In the genomic region with DNA sequence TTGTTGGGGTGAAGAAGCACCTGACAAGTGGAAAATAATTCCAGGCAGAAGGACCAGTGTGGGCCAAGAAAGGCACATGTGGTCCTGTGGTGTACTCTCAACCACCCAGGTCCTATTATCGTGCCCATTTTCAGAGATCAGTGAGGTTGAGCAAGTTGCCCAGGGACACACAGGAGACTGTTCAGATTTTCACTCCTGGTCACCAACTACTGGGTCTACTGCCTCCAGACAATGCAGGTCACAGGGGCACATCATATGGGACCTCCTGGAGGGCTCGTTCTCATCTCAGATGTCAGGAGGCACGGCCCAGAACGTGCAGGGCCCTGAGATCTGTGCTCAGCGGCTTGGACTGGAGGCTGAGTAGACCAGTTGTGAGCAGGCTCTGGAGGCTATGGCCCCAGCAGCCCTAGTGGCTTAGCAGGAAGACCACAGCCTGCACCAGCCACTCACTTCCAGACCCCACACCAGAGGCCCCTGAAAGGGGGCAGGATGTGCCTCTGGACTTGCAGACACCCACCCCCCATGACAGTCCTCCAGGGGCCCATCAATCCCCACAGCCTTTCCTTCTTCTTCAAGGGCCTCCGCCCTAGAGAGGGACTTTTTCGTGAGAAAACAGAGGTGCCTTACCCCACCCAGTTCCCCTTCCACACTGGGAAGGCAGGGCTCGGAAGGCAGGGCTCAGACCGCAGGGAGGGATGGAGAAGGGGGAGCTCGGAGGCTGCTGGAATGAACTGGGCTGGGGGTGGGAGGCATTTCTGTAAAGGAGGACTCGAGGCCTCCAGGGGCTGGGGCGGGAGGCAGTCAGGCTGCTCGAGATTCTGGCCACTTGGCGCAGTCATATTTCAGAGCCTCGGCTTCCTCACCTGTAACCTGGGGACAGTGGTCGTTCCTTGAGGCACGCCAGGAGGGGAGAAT, we compare ENCODE assay signal across 14 cellular contexts.
DNase-seq lines count a peak whose midpoint lies in the region; TF ChIP-seq lines count a peak whose summit lies in the region.
"Had no signal": no experiment of that assay in that cellular context is flagged by ENCODE, and none has a peak within 500 bp of the region (broad histone marks: within the 10 kb centered on the region; RNA-seq: fewer than 3 reads in every experiment).

No MANE protein-coding gene starts in this region.

- TF ChIP-seq CTCF in WERI-Rb-1 (IDR thresholded peaks at IDR 0.05; ENCODE audit: low read depth, low read length) (no peak), esophagus squamous epithelium (IDR thresholded peaks at IDR 0.05) (no peak), tibial nerve (IDR thresholded peaks at IDR 0.05) (no peak)

- H3K79me1 ChIP-seq in neuronal stem cell (ENCODE audit: low read depth, low read length): no peaks in the 10 kb centered on the region

- H3K9ac ChIP-seq in neuronal stem cell (ENCODE audit: low read depth, low read length, poor library complexity): no peak overlapping the region

- WGBS in esophagus squamous epithelium, 2 donors: 56 to 66% methylated on average over 7 to 16 of the region's 17 CpGs
- WGBS in neuronal stem cell (ENCODE audit: extremely low coverage in 2 of 2, insufficient read length in 2 of 2, insufficient replicate concordance in 1 of 2), 2 donors: no CpG with 5 or more reads among the region's 17 CpGs
- WGBS in tibial nerve, 2 donors: 66 to 77% methylated on average over 17 of the region's 17 CpGs

- H2AFZ ChIP-seq in neuronal stem cell (ENCODE audit: low read length): no peak overlapping the region

- intact Hi-C loops in esophagus squamous epithelium (cut with DNase I) (no loop called here), posterior vena cava (cut with DNase I) (loop anchor here (5.0 to 10.0 kb wide), 2 partner anchors 84 to 86 kb away; partner anchors contain the start of gene NEURL1B (in 2 of the 2))

- no peak overlapping the region for H4K91ac ChIP-seq in neuronal stem cell (ENCODE audit: low read depth, low read length, poor library complexity)

- H3K4ac ChIP-seq in neuronal stem cell (ENCODE audit: low read length): no peak overlapping the region

- H2BK120ac ChIP-seq in neuronal stem cell (ENCODE audit: low read depth, low read length): no peak overlapping the region

- H3K18ac ChIP-seq in neuronal stem cell (ENCODE audit: low read length): peak overlapping the region; percentile 29

- H3K14ac ChIP-seq in neuronal stem cell (ENCODE audit: low read length): no peak overlapping the region

- no peak overlapping the region for H3K4me2 ChIP-seq in neuronal stem cell (ENCODE audit: insufficient read depth, low read length, poor library complexity, severe bottlenecking)

- no peak overlapping the region for H2BK5ac ChIP-seq in neuronal stem cell (ENCODE audit: low read length)

- peak overlapping the region; percentile 64 for H2AK5ac ChIP-seq in neuronal stem cell (ENCODE audit: low read depth, low read length)

- peak overlapping the region; percentile 2 for H2BK12ac ChIP-seq in neuronal stem cell (ENCODE audit: low read length)

- DNase-seq in WERI-Rb-1 (no peak), esophagus squamous epithelium (lab: John Stamatoyannopoulos, UW) (no peak), neuronal stem cell (ENCODE audit: low spot score) (no peak), tibial nerve (ENCODE audit: low spot score in 2 of 2) (no peak), posterior vena cava (ENCODE audit: low spot score) (no peak), EL (no peak), NCI-H146 (lab: John Stamatoyannopoulos, UW) (no peak)
- DNase-seq in stimulated activated CD4-positive, alpha-beta T cell treated with anti-CD3 and anti-CD28 coated beads, Interleukin-2, amount 100 ng/mL, for 24 hours: no peak
- DNase-seq: activated CD8-positive, alpha-beta memory T cell treated with anti-CD3 and anti-CD28 coated beads for 24 hours; activated naive CD4-positive, alpha-beta T cell treated with anti-CD3 and anti-CD28 coated beads, Interleukin-2, amount 50 U/mL, for 16 hours; NCI-H2227 treated with DMSO at 0.1 percent for 48 hours; stimulated activated CD4-positive, alpha-beta T cell treated with anti-CD3 and anti-CD28 coated beads, Interleukin-15, amount 100 ng/mL, for 24 hours; stimulated activated CD8-positive, alpha-beta memory T cell treated with anti-CD3 and anti-CD28 coated beads, Interleukin-4, amount 100 ng/mL, for 48 hours had no signal

- H3K4me3 ChIP-seq in WERI-Rb-1 (ENCODE audit: low read depth, low read length) (no peak overlapping the region), esophagus squamous epithelium (peak overlapping the region in 3 of 4 donors; percentile 7 to 45 (median 27)), neuronal stem cell (ENCODE audit: low read length in 2 of 2) (no peak overlapping the region), tibial nerve (peak overlapping the region in 1 of 4 donors; percentile 44)

- no peak for TF ChIP-seq EP300 in tibial nerve (IDR thresholded peaks at IDR 0.05)

- peaks cover 6% of the 10 kb centered on the region for H3K9me3 ChIP-seq in WERI-Rb-1 (ENCODE audit: severe bottlenecking)
- no peaks in the 10 kb centered on the region for H3K9me3 ChIP-seq in esophagus squamous epithelium
- no peaks in the 10 kb centered on the region for H3K9me3 ChIP-seq in neuronal stem cell (replicated peaks in 1 of 2; ENCODE audit: control insufficient read depth in 2 of 2, insufficient read depth in 1 of 2, low read depth in 1 of 2, low read length in 2 of 2)
- no peaks in the 10 kb centered on the region for H3K9me3 ChIP-seq in tibial nerve

- no peak for TF ChIP-seq POLR2A in esophagus squamous epithelium (IDR thresholded peaks at IDR 0.05)
- TF ChIP-seq POLR2A in tibial nerve (IDR thresholded peaks at IDR 0.05): no peak

- H4K8ac ChIP-seq in neuronal stem cell (ENCODE audit: low read depth, low read length): no peak overlapping the region

- peak overlapping the region; percentile 11 for H2BK15ac ChIP-seq in neuronal stem cell (ENCODE audit: low read length)

- H3K36me3 ChIP-seq in WERI-Rb-1 (no peaks in the 10 kb centered on the region), esophagus squamous epithelium (no peaks in the 10 kb centered on the region), neuronal stem cell (replicated peaks in 1 of 2; ENCODE audit: control insufficient read depth in 2 of 2, insufficient read depth in 2 of 2, low read length in 2 of 2) (no peaks in the 10 kb centered on the region), tibial nerve (no peaks in the 10 kb centered on the region)

- H3K27ac ChIP-seq in WERI-Rb-1 (peak overlapping the region; percentile 29), esophagus squamous epithelium (peak overlapping the region; percentile 75 to 90 (median 84)), neuronal stem cell (replicated peaks; ENCODE audit: low read length) (no peak overlapping the region), tibial nerve (peak overlapping the region in 3 of 4 donors; percentile 34 to 74 (median 70))

- no peak overlapping the region for H3K23ac ChIP-seq in neuronal stem cell (ENCODE audit: low read depth, low read length, poor library complexity)

- H3K27me3 ChIP-seq in WERI-Rb-1 (ENCODE audit: insufficient read depth, low read depth, severe bottlenecking) (no peaks in the 10 kb centered on the region), esophagus squamous epithelium (no peaks in the 10 kb centered on the region), neuronal stem cell (ENCODE audit: control insufficient read depth in 3 of 3, insufficient read depth in 3 of 3, low read depth in 1 of 3, low read length in 3 of 3) (peaks cover 0 to 10% (median 0%) of the 10 kb centered on the region in 3 experiments), tibial nerve (no peaks in the 10 kb centered on the region)
- H3K27me3 ChIP-seq: dorsolateral prefrontal cortex had no signal

- H3K4me1 ChIP-seq in esophagus squamous epithelium (peaks cover 14 to 92% (median 50%) of the 10 kb centered on the region in 3 donors), neuronal stem cell (ENCODE audit: control insufficient read depth in 2 of 2, insufficient read depth in 1 of 2, low read depth in 1 of 2, low read length in 2 of 2) (peaks cover 16 to 21% of the 10 kb centered on the region in 2 donors), tibial nerve (peaks cover 0 to 28% (median 6%) of the 10 kb centered on the region in 4 donors)

Comparison
In these comparisons a context has a peak if more than half of its experiments do, and no peak if none do; other contexts are left out.
1. H3K4me3 ChIP-seq: peak in esophagus squamous epithelium (3 of 4); none in WERI-Rb-1 (single experiment) and neuronal stem cell (0 of 2).